In the genomic region with DNA sequence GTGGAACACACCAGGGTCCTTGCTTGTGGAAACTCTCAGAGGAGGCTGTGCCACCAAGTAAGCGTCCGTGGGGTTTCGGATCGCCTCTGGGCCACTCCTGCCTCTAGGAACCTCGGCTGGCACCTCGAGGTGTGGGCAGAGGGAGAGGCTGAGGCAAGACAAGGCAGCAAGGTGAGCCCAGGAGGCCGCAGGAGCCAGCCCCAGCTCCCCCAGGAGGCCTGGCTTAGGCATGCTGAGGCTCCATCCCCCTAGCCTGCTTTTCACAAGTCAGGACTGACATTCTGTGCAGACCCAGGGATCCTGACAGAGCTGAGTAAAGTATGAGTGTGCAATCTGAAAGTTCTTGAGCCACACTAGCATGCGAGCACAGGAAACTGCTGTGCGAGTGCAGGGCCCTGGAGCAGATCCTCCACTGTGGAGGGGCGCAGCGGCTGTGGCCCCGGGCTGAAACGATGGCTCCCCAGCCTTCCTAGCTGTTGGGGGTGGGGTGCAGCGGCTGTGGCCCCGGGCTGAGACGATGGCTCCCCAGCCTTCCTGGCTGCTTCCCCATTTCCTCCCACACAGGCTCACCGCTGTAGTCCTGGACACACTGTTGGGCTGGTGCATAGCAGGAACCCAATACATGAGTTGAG, we compare ENCODE assay signal across 10 cellular contexts.
DNase-seq lines count a peak whose midpoint lies in the region; ATAC-seq, FAIRE-seq and TF ChIP-seq lines count a peak whose summit lies in the region.
"Had no signal": no experiment of that assay in that cellular context is flagged by ENCODE, and none has a peak within 500 bp of the region (broad histone marks: within the 10 kb centered on the region; RNA-seq: fewer than 3 reads in every experiment).

No MANE protein-coding gene starts in this region.

- H3K4me2 ChIP-seq in BLaER1, result peak overlapping the region; percentile 35

- no peaks in the 10 kb centered on the region for H3K36me3 ChIP-seq in BLaER1
- H3K36me3 ChIP-seq in brain microvascular endothelial cell (replicated peaks), result no peaks in the 10 kb centered on the region

- no peak overlapping the region for H3K9ac ChIP-seq in BLaER1

- H3K4me3 ChIP-seq in BLaER1 (no peak overlapping the region), brain microvascular endothelial cell (ENCODE audit: low read depth, low read length) (no peak overlapping the region)

- peaks cover 34% of the 10 kb centered on the region for H3K4me1 ChIP-seq in BLaER1

- H3K27me3 ChIP-seq in BLaER1 (no peaks in the 10 kb centered on the region), brain microvascular endothelial cell (replicated peaks) (no peaks in the 10 kb centered on the region)

- ATAC-seq in HG02852 (IDR thresholded peaks at IDR 0.05; ENCODE audit: unreplicated experiment) (peak; percentile 63), left lobe of liver (peak; percentile 22), GM21576 (IDR thresholded peaks at IDR 0.05; ENCODE audit: unreplicated experiment) (no peak)

- H3K9me3 ChIP-seq in BLaER1, result no peaks in the 10 kb centered on the region

- no peak for TF ChIP-seq CTCF in brain microvascular endothelial cell (IDR thresholded peaks at IDR 0.05; ENCODE audit: low read depth, low read length, missing control alignments)

- no peak for FAIRE-seq in frontal cortex (lab: Jason Lieb, UNC)

- H4K20me1 ChIP-seq in BLaER1, result no peaks in the 10 kb centered on the region

- H3K27ac ChIP-seq in BLaER1, result 0 out of 2 replicates have a peak overlapping the region, but pooled peaks have one; percentile 43
- peak overlapping the region; percentile 15 for H3K27ac ChIP-seq in brain microvascular endothelial cell

- peak; percentile 37 for DNase-seq in brain microvascular endothelial cell
- DNase-seq in left lobe of liver (ENCODE audit: low spot score), result peak; percentile 43
- no peak for DNase-seq in inferior parietal cortex (ENCODE audit: extremely low spot score)
- no peak for DNase-seq in SW 1271 (lab: John Stamatoyannopoulos, UW)
- DNase-seq in frontal cortex (ENCODE audit: low spot score in 2 of 2), result no peak
- DNase-seq: activated naive CD4-positive, alpha-beta T cell treated with Interleukin-2 at 50 U/mL for 16 hours; NCI-H510A had no signal

- in situ Hi-C loops in brain microvascular endothelial cell (cut with HindIII; ENCODE audit: low pct_ligation_motif_present, low sequenced_read_pairs), result no loop called here

Comparison
In these comparisons a context has a peak if more than half of its experiments do, and no peak if none do; other contexts are left out.
1. DNase-seq: peak in brain microvascular endothelial cell (single experiment) and left lobe of liver (single experiment); none in inferior parietal cortex (single experiment), SW 1271 (0 of 2) and frontal cortex (0 of 2).